Comparison of ENCODE assay signal across 8 cellular contexts in the genomic region with DNA sequence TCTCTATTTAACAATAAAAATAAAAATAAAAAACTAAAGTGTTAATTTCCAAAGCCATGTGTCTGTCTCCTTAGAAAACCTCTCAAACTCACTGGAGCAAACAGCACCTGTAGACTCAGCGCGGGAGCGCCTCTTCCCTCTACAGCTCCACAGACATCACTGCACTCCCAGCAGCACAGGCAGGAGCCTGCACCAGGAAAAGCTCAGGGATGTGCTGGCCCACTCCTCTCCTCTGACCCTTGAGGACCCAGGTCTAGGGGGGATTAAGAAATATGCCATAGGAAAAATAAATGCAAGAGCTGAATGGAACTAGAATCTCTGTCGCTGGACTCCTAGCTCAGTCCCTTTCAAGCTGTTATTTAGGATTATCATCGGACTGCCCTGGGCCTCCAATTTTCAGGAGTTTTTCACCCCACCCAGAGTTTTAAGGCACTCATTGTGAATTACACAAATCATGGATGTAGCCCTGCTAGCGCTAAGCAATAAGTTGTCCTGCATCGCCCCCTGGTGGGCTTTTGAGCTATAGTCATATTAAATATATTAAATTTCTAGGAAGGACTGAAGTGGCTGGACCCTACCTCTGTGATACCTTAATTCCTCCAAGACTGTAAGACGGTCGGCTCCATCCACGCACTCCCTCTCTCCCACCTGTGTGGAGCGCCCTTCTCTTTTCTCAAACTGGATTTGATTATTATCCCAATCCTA.
A peak's percentile ranks its signal among the peaks of the same experiment; 100 is the strongest.
DNase-seq lines count a peak whose midpoint lies in the region; ATAC-seq and TF ChIP-seq lines count a peak whose summit lies in the region.

No MANE protein-coding gene starts in this region.

- H3K27me3 ChIP-seq in lower lobe of right lung (ENCODE audit: low read depth): peaks cover 6% of the 10 kb centered on the region

- peak; percentile 69 for TF ChIP-seq CTCF in lower lobe of right lung (IDR thresholded peaks at IDR 0.05)

- H3K36me3 ChIP-seq in lower lobe of right lung: no peaks in the 10 kb centered on the region

- H3K9me3 Mint-ChIP-seq in activated CD4-positive, alpha-beta T cell treated with anti-CD3 and anti-CD28 coated beads, Interleukin-2, amount 10 ng/mL, durations not matched to agents 24 days and 14 days: no peaks in the 10 kb centered on the region

- no peaks in the 10 kb centered on the region for H3K36me3 Mint-ChIP-seq in activated CD4-positive, alpha-beta T cell treated with anti-CD3 and anti-CD28 coated beads, Interleukin-2, amount 10 ng/mL, durations not matched to agents 24 days and 14 days (ENCODE audit: low read depth)

- no peak overlapping the region for H3K27ac Mint-ChIP-seq in activated CD4-positive, alpha-beta T cell treated with anti-CD3 and anti-CD28 coated beads, Interleukin-2, amount 10 ng/mL, durations not matched to agents 24 days and 14 days

- H3K4me1 ChIP-seq in lower lobe of right lung: peaks cover 4% of the 10 kb centered on the region

- intact Hi-C loops in activated CD4-positive, alpha-beta T cell treated with anti-CD3 and anti-CD28 coated beads, Interleukin-2, amount 10 ng/mL, durations not matched to agents 24 days and 14 days (cut with micrococcal nuclease): loop anchor here (1.0 kb wide), 1 partner anchor 142 kb away; no protein-coding TSS in a partner anchor
- intact Hi-C loops in lower lobe of right lung (cut with DNase I): no loop called here

- H3K27ac ChIP-seq in lower lobe of right lung: no peak overlapping the region

- no peak overlapping the region for H3K4me3 Mint-ChIP-seq in activated CD4-positive, alpha-beta T cell treated with anti-CD3 and anti-CD28 coated beads, Interleukin-2, amount 10 ng/mL, durations not matched to agents 24 days and 14 days

- no peak overlapping the region for H3K4me3 ChIP-seq in lower lobe of right lung

- H3K9me3 ChIP-seq in lower lobe of right lung: no peaks in the 10 kb centered on the region

- H3K4me1 Mint-ChIP-seq in activated CD4-positive, alpha-beta T cell treated with anti-CD3 and anti-CD28 coated beads, Interleukin-2, amount 10 ng/mL, durations not matched to agents 24 days and 14 days: no peaks in the 10 kb centered on the region

- peaks cover 3% of the 10 kb centered on the region for H3K27me3 Mint-ChIP-seq in activated CD4-positive, alpha-beta T cell treated with anti-CD3 and anti-CD28 coated beads, Interleukin-2, amount 10 ng/mL, durations not matched to agents 24 days and 14 days

- ATAC-seq in GM21786 (IDR thresholded peaks at IDR 0.05; ENCODE audit: unreplicated experiment) (peak; percentile 50), lower lobe of right lung (peak; percentile 41 to 57), HG03520 (IDR thresholded peaks at IDR 0.05; ENCODE audit: unreplicated experiment) (no peak)

- DNase-seq in AML-193 (lab: John Stamatoyannopoulos, UW) (peak; percentile 54 to 63), NCI-H446 treated with DMSO at 0.1 percent for 48 hours (lab: John Stamatoyannopoulos, UW) (peak; percentile 4), dermis blood vessel endothelial cell (peak; percentile 77), lower lobe of right lung (peak; percentile 64)
- peak; percentile 88 for DNase-seq in activated CD4-positive, alpha-beta T cell treated with anti-CD3 and anti-CD28 coated beads, Interleukin-2, amount 10 ng/mL, durations not matched to agents 24 days and 14 days
- peak; percentile 30 for DNase-seq in stimulated activated CD8-positive, alpha-beta memory T cell treated with anti-CD3 and anti-CD28 coated beads, Interleukin-15, amount 100 ng/mL, for 1 hour (ENCODE audit: low read depth)

Comparison
In these comparisons a context has a peak if more than half of its experiments do, and no peak if none do; other contexts are left out.
1. DNase-seq: peak in every context shown above with its lines; median percentile 88 in activated CD4-positive, alpha-beta T cell treated with anti-CD3 and anti-CD28 coated beads, Interleukin-2, amount 10 ng/mL, durations not matched to agents 24 days and 14 days; 77 in dermis blood vessel endothelial cell; 64 in lower lobe of right lung; 58 in AML-193; 30 in stimulated activated CD8-positive, alpha-beta memory T cell treated with anti-CD3 and anti-CD28 coated beads, Interleukin-15, amount 100 ng/mL, for 1 hour; 4 in NCI-H446 treated with DMSO at 0.1 percent for 48 hours.